19 cellular contexts compared by ENCODE assay signal in the genomic region with DNA sequence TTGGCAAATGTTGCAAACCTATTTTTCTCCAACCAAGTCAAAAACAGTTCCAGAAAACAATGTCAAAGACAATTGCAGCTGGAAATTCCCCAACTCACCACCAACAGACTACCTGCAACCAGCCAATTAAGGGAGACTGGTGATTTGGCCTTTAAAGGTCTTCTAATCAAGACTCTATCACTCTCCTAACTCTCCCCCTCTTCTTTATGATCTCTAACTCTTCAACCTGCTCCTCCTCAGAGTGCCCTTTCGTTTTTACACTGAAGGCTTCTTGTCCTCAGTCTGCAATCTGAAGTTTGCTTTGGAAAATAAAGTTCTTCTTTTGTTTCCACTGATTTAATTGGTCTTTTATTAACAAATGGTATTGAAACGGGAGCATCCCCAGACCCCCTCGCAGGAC.
"Had no signal": no experiment of that assay in that cellular context is flagged by ENCODE, and none has a peak within 500 bp of the region (broad histone marks: within the 10 kb centered on the region; RNA-seq: fewer than 3 reads in every experiment).

No MANE protein-coding gene starts in this region.

- H3K4me1 ChIP-seq: SJSA1 had no signal

- H3K27me3 ChIP-seq: SJSA1 had no signal

- H3K9me3 ChIP-seq: SJSA1 had no signal

- H3K27ac ChIP-seq: SJSA1, SK-N-MC had no signal

- H3K4me3 ChIP-seq: SJSA1, SK-N-MC had no signal

- H3K36me3 ChIP-seq: SJSA1 had no signal

- DNase-seq: Kasumi-1; KBM-7; NCI-H1092; NCI-H1105 treated with DMSO at 0.1 percent for 48 hours; NCI-H1417 treated with DMSO at 0.1 percent for 48 hours; NCI-H146; NCI-H1694 treated with DMSO at 0.1 percent for 48 hours; NCI-H1930; NCI-H2081; NCI-H2107; NCI-H2227 treated with DMSO at 0.1 percent for 48 hours; NCI-H510A; NCI-H524 treated with DMSO at 0.1 percent for 48 hours; NK-92 treated with Interleukin-12 subunit alpha and Interleukin-12 subunit beta, amount 100 ng/mL, for 24 hours; Right ventricle myocardium superior; RPMI8226; SIG-M5 had no signal
